8 cellular contexts compared by ENCODE assay signal in the genomic region with DNA sequence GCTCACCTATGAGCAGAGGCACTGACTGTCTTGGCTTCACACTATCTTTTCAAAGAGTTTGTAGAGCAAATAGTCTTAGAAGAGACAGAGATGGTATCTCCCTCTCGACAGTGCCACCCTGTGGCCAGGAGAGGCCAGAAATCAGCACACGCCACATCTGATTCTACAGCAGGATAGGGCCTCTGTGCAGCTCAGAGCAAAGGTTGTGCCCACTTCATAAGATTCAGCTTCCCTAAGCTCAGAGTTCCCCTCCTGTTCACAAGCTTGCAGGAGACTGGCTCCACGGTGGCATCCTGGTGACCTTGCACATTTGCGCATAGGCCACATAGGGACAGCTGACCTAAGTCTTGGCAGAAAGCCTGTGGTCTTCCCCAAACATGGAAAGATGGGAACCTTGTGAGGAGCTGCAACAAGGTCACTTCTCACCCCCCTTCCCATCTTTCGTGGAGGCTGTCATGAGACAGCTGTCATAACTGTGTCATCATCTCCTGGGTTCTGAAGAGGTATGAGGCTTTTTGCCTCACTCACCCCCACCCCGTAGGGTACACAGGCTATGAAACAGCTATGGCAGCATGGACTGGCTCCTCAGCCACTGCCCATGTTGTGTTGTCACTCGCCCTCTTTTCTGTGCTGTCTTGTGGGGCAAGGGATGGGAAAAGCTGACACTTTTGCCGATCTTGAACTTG. TPM values are rescaled to one million over a fixed set of nuclear protein-coding genes. Genes with fewer than 3 reads are reported as not detected.
DNase-seq lines count a peak whose midpoint lies in the region; ATAC-seq and TF ChIP-seq lines count a peak whose summit lies in the region.

No MANE protein-coding gene starts in this region.

- no peak for ATAC-seq in GM18502 (IDR thresholded peaks at IDR 0.05; ENCODE audit: poor library complexity, unreplicated experiment)

- DNase-seq in BE2C (peak; percentile 49), GM19240 (ENCODE audit: insufficient read length, low spot score) (peak; percentile 52), NCI-H446 (lab: John Stamatoyannopoulos, UW) (peak; percentile 17 to 50), mesenteric fat pad (ENCODE audit: low spot score) (peak; percentile 55)
- peak; percentile 70 to 77 for DNase-seq in activated CD4-positive, alpha-beta T cell treated with anti-CD3 and anti-CD28 coated beads, Interleukin-2, amount 50 U/mL, for 48 hours
- peak; percentile 43 for DNase-seq in effector CD8-positive, alpha-beta T cell (lab: John Stamatoyannopoulos, UW)
- peak; percentile 54 for DNase-seq in stimulated activated CD8-positive, alpha-beta memory T cell treated with anti-CD3 and anti-CD28 coated beads, Interleukin-4, amount 100 ng/mL, for 24 hours (ENCODE audit: low read depth)

- no peak overlapping the region for H3K4me3 ChIP-seq in BE2C (ENCODE audit: low read depth, low read length)

- peak; percentile 70 for TF ChIP-seq CTCF in BE2C (IDR thresholded peaks at IDR 0.05; ENCODE audit: low read depth, low read length)

- H3K4me1 ChIP-seq in BE2C: no peaks in the 10 kb centered on the region

- no peaks in the 10 kb centered on the region for H3K36me3 ChIP-seq in BE2C

- H3K9me3 ChIP-seq in BE2C: no peaks in the 10 kb centered on the region

- H3K27me3 ChIP-seq in BE2C: 0 out of 2 replicates have a peak, but pooled peaks cover 3% of the 10 kb centered on the region

RNA-seq across cellular contexts. Expression of gene ITLN2, which starts 3.0 kb away (rescaled TPM):
- polyA plus RNA-seq in BE2C (2012; ENCODE audit: insufficient read depth, insufficient read length, low read depth): not detected
- not detected for total RNA-seq in mesenteric fat pad
